8 cellular contexts compared by ENCODE assay signal in genomic region chr2:218216674-218217365, GRCh38.
DNase-seq lines count a peak whose midpoint lies in the region; ATAC-seq and TF ChIP-seq lines count a peak whose summit lies in the region.

ARPC2 (plus strand) TSS chr2:218217189; CDS start chr2:218217471, 282 bp downstream.

- H3K36me3 Mint-ChIP-seq in activated naive CD4-positive, alpha-beta T cell treated with anti-CD3 and anti-CD28 coated beads, Interleukin-2, amount 50 U/mL, for 24 hours: peaks cover 15% of the 10 kb centered on the region

- peaks cover 41% of the 10 kb centered on the region for H3K4me1 Mint-ChIP-seq in activated naive CD4-positive, alpha-beta T cell treated with anti-CD3 and anti-CD28 coated beads, Interleukin-2, amount 50 U/mL, for 24 hours

- H3K27ac Mint-ChIP-seq in activated naive CD4-positive, alpha-beta T cell treated with anti-CD3 and anti-CD28 coated beads, Interleukin-2, amount 50 U/mL, for 24 hours: peak within 1 kb of the TSS; percentile 98

- DNase-seq in GM04504 (ENCODE audit: low read depth) (peak; percentile 85), NCI-H1048 (lab: John Stamatoyannopoulos, UW) (peak; percentile 93), globus pallidus (ENCODE audit: low spot score) (peak; percentile 91), non-pigmented ciliary epithelial cell (ENCODE audit: low read depth) (peak; percentile 76), substantia nigra (lab: John Stamatoyannopoulos, UW) (peak; percentile 51 to 96 (median 88))

- peak within 1 kb of the TSS; percentile 98 for H3K4me3 Mint-ChIP-seq in activated naive CD4-positive, alpha-beta T cell treated with anti-CD3 and anti-CD28 coated beads, Interleukin-2, amount 50 U/mL, for 24 hours

- ATAC-seq in HG02571 (IDR thresholded peaks at IDR 0.05; ENCODE audit: unreplicated experiment) (peak; percentile 58), SK-N-SH treated with all-trans-retinoic acid at 6 μM for 48 hours (peak; percentile 91)

- no peaks in the 10 kb centered on the region for H3K27me3 Mint-ChIP-seq in activated naive CD4-positive, alpha-beta T cell treated with anti-CD3 and anti-CD28 coated beads, Interleukin-2, amount 50 U/mL, for 24 hours

- peak within 1 kb of the TSS; percentile 90 for H3K27ac ChIP-seq in substantia nigra (ENCODE audit: low read depth, low read length, poor library complexity, severe bottlenecking)

- no peaks in the 10 kb centered on the region for H3K9me3 Mint-ChIP-seq in activated naive CD4-positive, alpha-beta T cell treated with anti-CD3 and anti-CD28 coated beads, Interleukin-2, amount 50 U/mL, for 24 hours

TF ChIP-seq in SK-N-SH treated with all-trans-retinoic acid at 6 μM for 48 hours, 23 proteins besides CTCF, POLR2A, EP300 and RAD21:
- TF ChIP-seq ZFP3 (CRISPR knock-in tag; IDR thresholded peaks at IDR 0.05): peak; percentile 80; the same call in 1 of the 2 replicates
- TF ChIP-seq ZNF8 (CRISPR knock-in tag; IDR thresholded peaks at IDR 0.05): 0 out of 2 replicates have a peak, but pooled peaks have one; percentile 21
- TF ChIP-seq BACH2 (CRISPR knock-in tag; IDR thresholded peaks at IDR 0.05; ENCODE audit: borderline replicate concordance): no peak
- no peak for TF ChIP-seq ZNF565 (CRISPR knock-in tag; conservative IDR thresholded peaks at IDR 0.05; ENCODE audit: low read depth)
- TF ChIP-seq ISL1 (CRISPR knock-in tag; IDR thresholded peaks at IDR 0.05): no peak
- no peak for TF ChIP-seq ZFP30 (CRISPR knock-in tag; IDR thresholded peaks at IDR 0.05)
- TF ChIP-seq CSDC2 (CRISPR knock-in tag; IDR thresholded peaks at IDR 0.05): 0 out of 2 replicates have a peak, but pooled peaks have one; percentile 68
- no peak for TF ChIP-seq ESRRG (CRISPR knock-in tag; IDR thresholded peaks at IDR 0.05)

Comparison
In these comparisons a context has a peak if more than half of its experiments do, and no peak if none do; other contexts are left out.
1. Peak in every context shown above with its lines: DNase-seq, ATAC-seq and H3K27ac ChIP-seq.